ENCODE assay signal across 1 cellular context in the genomic region with DNA sequence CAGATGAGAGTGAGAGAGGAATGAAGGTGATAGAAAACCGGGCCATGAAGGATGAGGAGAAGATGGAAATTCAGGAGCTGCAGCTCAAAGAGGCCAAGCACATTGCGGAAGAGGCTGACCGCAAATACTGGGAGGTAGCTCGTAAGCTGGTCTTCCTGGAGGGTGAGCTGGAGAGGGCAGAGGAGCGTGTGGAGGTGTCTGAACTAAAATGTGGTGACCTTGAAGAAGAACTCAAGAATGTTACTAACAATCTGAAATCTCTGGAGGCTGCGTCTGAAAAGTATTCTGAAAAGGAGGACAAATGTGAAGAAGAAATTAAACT.
TF ChIP-seq lines count a peak whose summit lies in the region.

No MANE protein-coding gene starts in this region.

TF ChIP-seq in H1, 55 proteins besides CTCF, POLR2A, EP300 and RAD21 (continued from another document):
- TF ChIP-seq CHD7 (IDR thresholded peaks at IDR 0.05; ENCODE audit: insufficient replicate concordance, low read length) (no peak), YY1 (IDR thresholded peaks at IDR 0.05; ENCODE audit: low read depth, low read length) (no peak), SUZ12 (IDR thresholded peaks at IDR 0.05; ENCODE audit: low read length) (no peak), EZH2 (IDR thresholded peaks at IDR 0.05; ENCODE audit: low read depth, low read length, severe bottlenecking) (no peak)
TF ChIP-seq in H1: peak in this region for 0.
